ENCODE assay signal across 22 cellular contexts in genomic region chr1:227547604-227548397, GRCh38.
"Had no signal": no experiment of that assay in that cellular context is flagged by ENCODE, and none has a peak within 500 bp of the region (broad histone marks: within the 10 kb centered on the region; RNA-seq: fewer than 3 reads in every experiment).

No MANE protein-coding gene starts in this region.

- H3K27me3 Mint-ChIP-seq: activated CD8-positive, alpha-beta T cell treated with anti-CD3 and anti-CD28 coated beads for 36 hours had no signal

- DNase-seq: activated CD4-positive, alpha-beta T cell treated with anti-CD3 and anti-CD28 coated beads, Interleukin-2, amount 10 ng/mL, durations not matched to agents 24 days and 14 days; activated CD8-positive, alpha-beta T cell treated with anti-CD3 and anti-CD28 coated beads for 36 hours; activated gamma-delta T cell; activated T-cell treated with anti-CD3 and anti-CD28 coated beads, Interleukin-2, amount 50 U/mL, for 4 hours; cerebellar nuclear complex; dermis blood vessel endothelial cell; immature natural killer cell; kidney glomerular epithelial cell; mesendoderm; nucleus accumbens; retina; stimulated activated CD4-positive, alpha-beta T cell treated with anti-CD3 and anti-CD28 coated beads, Interleukin-12 subunit alpha, Interleukin-12 subunit beta, amount 100 ng/mL, for 4 hours; stimulated activated CD4-positive, alpha-beta T cell treated with anti-CD3 and anti-CD28 coated beads, Interleukin-1b, Interleukin-23, amount 100 ng/mL, for 48 hours; stimulated activated naive CD8-positive, alpha-beta T cell treated with anti-CD3 and anti-CD28 coated beads, Interleukin-15, Interleukin-2, amounts not matched to agents 100 U/mL and 50 U/mL, for 24 hours; substantia nigra; T-helper 1 cell; T1000; tibial artery had no signal

- H3K27ac ChIP-seq: ascending aorta, breast epithelium, tibial artery had no signal

- ATAC-seq: activated CD8-positive, alpha-beta T cell treated with anti-CD3 and anti-CD28 coated beads for 36 hours; activated T-cell treated with anti-CD3 and anti-CD28 coated beads, Interleukin-2, amount 50 U/mL, for 4 hours; stimulated activated naive CD8-positive, alpha-beta T cell treated with anti-CD3 and anti-CD28 coated beads, Interleukin-15, Interleukin-2, amounts not matched to agents 100 U/mL and 50 U/mL, for 24 hours had no signal

- H3K36me3 ChIP-seq: ascending aorta, breast epithelium had no signal

- H3K4me3 ChIP-seq: ascending aorta, breast epithelium, tibial artery had no signal

- H3K27ac Mint-ChIP-seq: activated CD4-positive, alpha-beta T cell treated with anti-CD3 and anti-CD28 coated beads, Interleukin-2, amount 10 ng/mL, durations not matched to agents 24 days and 14 days; activated CD8-positive, alpha-beta T cell treated with anti-CD3 and anti-CD28 coated beads for 36 hours; activated naive CD4-positive, alpha-beta T cell treated with anti-CD3 and anti-CD28 coated beads, Interleukin-2, amount 50 U/mL, for 24 hours had no signal

- H3K27me3 ChIP-seq: ascending aorta, breast epithelium, tibial artery had no signal

- H3K4me3 Mint-ChIP-seq: activated CD4-positive, alpha-beta T cell treated with anti-CD3 and anti-CD28 coated beads, Interleukin-2, amount 10 ng/mL, durations not matched to agents 24 days and 14 days; activated CD8-positive, alpha-beta T cell treated with anti-CD3 and anti-CD28 coated beads for 36 hours; activated naive CD4-positive, alpha-beta T cell treated with anti-CD3 and anti-CD28 coated beads, Interleukin-2, amount 50 U/mL, for 24 hours; activated T-cell treated with anti-CD3 and anti-CD28 coated beads, Interleukin-2, amount 50 U/mL, for 4 hours; immature natural killer cell; natural killer cell treated with Interleukin-12 subunit alpha and Interleukin-12 subunit beta and Interleukin-15 and Interleukin-18, amount 100 ng/mL, for 72 hours had no signal
